10 cellular contexts compared by ENCODE assay signal in genomic region chr20:53611449-53611894, GRCh38. TPM values are rescaled to one million over a fixed set of nuclear protein-coding genes. Genes with fewer than 3 reads are reported as not detected.
A peak's percentile ranks its signal among the peaks of the same experiment; 100 is the strongest.
DNase-seq lines count a peak whose midpoint lies in the region; ATAC-seq, FAIRE-seq and TF ChIP-seq lines count a peak whose summit lies in the region.
"Had no signal": no experiment of that assay in that cellular context is flagged by ENCODE, and none has a peak within 500 bp of the region (broad histone marks: within the 10 kb centered on the region; RNA-seq: fewer than 3 reads in every experiment).

No MANE protein-coding gene starts in this region.

- in situ Hi-C loops in brain microvascular endothelial cell (cut with HindIII; ENCODE audit: low pct_ligation_motif_present, low sequenced_read_pairs) = no loop called here

- H3K4me3 ChIP-seq in A673 (ENCODE audit: low read depth, low read length, poor library complexity, severe bottlenecking) = no peak overlapping the region
- no peak overlapping the region for H3K4me3 ChIP-seq in brain microvascular endothelial cell (ENCODE audit: low read depth, low read length)
- H3K4me3 ChIP-seq: HAP-1 had no signal

- intact Hi-C loops in A673 (cut with micrococcal nuclease; ENCODE audit: unreplicated experiment) = no loop called here

- no peaks in the 10 kb centered on the region for H3K9me3 ChIP-seq in A673 (ENCODE audit: low read depth, low read length, poor library complexity, severe bottlenecking)
- H3K9me3 ChIP-seq: HAP-1 had no signal

- CTCF ChIA-PET in A673 (lab: Charles Lee) = no interaction called here

- DNase-seq in A673 (ENCODE audit: low spot score) (peak; percentile 87), LHCN-M2 (ENCODE audit: low read depth) (peak; percentile 98), brain microvascular endothelial cell (peak; percentile 95), mesenteric fat pad (ENCODE audit: low spot score) (peak; percentile 24), D721Med (ENCODE audit: insufficient read length, low spot score) (no peak), NCI-H446 treated with DMSO at 0.1 percent for 48 hours (lab: John Stamatoyannopoulos, UW) (no peak), DMS79 (lab: John Stamatoyannopoulos, UW) (no peak)

- peak overlapping the region; percentile 39 for H3K27ac ChIP-seq in A673 (ENCODE audit: low read depth, low read length, poor library complexity, severe bottlenecking)
- peak overlapping the region; percentile 77 for H3K27ac ChIP-seq in brain microvascular endothelial cell

- TF ChIP-seq CTCF in A673 (conservative IDR thresholded peaks at IDR 0.05; ENCODE audit: low read depth, low read length) (no peak), brain microvascular endothelial cell (IDR thresholded peaks at IDR 0.05; ENCODE audit: low read depth, low read length, missing control alignments) (no peak), D721Med (IDR thresholded peaks at IDR 0.05; ENCODE audit: insufficient read depth, missing control alignments) (no peak)

- FAIRE-seq in D721Med (lab: Jason Lieb, UNC) = no peak
- FAIRE-seq: islet of Langerhans had no signal

- peak; percentile 53 for ATAC-seq in GM18502 (IDR thresholded peaks at IDR 0.05; ENCODE audit: poor library complexity, unreplicated experiment)

- no TSS peak for BruUV-seq in A673 (replicated peaks; lab: Mats Ljungman, UMichigan)

- H3K27me3 ChIP-seq in A673 (replicated peaks; ENCODE audit: insufficient read depth, low read depth, low read length, poor library complexity) = no peaks in the 10 kb centered on the region
- H3K27me3 ChIP-seq in brain microvascular endothelial cell (replicated peaks) = no peaks in the 10 kb centered on the region

- H3K36me3 ChIP-seq in A673 (ENCODE audit: insufficient read depth, low read length, poor library complexity, severe bottlenecking) = no peaks in the 10 kb centered on the region
- no peaks in the 10 kb centered on the region for H3K36me3 ChIP-seq in brain microvascular endothelial cell (replicated peaks)
- H3K36me3 ChIP-seq: HAP-1 had no signal

- peaks cover 52% of the 10 kb centered on the region for H3K4me1 ChIP-seq in A673 (ENCODE audit: insufficient read depth, low read length, poor library complexity, severe bottlenecking)

- POLR2A ChIA-PET in A673 (lab: Charles Lee; ENCODE audit: low non-redundant PET) = interaction anchor here (0.5 to 0.8 kb wide), 3 partner anchors 11 to 451 kb away, joined by 3 to 15 read pairs (median 4); no protein-coding TSS in a partner anchor

RNA-seq across cellular contexts. Expression of gene ZNF217, which starts 17.8 kb away (rescaled TPM):
- total RNA-seq in A673 (2021) (27.0 and 37.7 TPM in 2 replicates), LHCN-M2 (2014; rRNA removed) (14.2 and 21.0 TPM in 2 replicates), mesenteric fat pad (61.4 TPM)
- polyA plus RNA-seq in LHCN-M2 (2012) = 10.8 TPM

Comparison
In these comparisons a context has a peak if more than half of its experiments do, and no peak if none do; other contexts are left out.
1. DNase-seq: peak in A673 (single experiment), LHCN-M2 (single experiment), brain microvascular endothelial cell (single experiment) and mesenteric fat pad (single experiment); none in D721Med (single experiment), NCI-H446 treated with DMSO at 0.1 percent for 48 hours (single experiment) and DMS79 (single experiment).